8 cellular contexts compared by ENCODE assay signal in genomic region chr11:123707606-123708205, GRCh38. TPM values are rescaled to one million over a fixed set of nuclear protein-coding genes. Genes with fewer than 3 reads are reported as not detected.
DNase-seq lines count a peak whose midpoint lies in the region; ATAC-seq and TF ChIP-seq lines count a peak whose summit lies in the region.

No MANE protein-coding gene starts in this region.

- in situ Hi-C loops in transverse colon (cut with MboI; ENCODE audit: low pct_ligation_motif_present in 1 of 4, low pct_unique_long_range_greater_than_20kb in 1 of 4, low sequenced_read_pairs in 3 of 4): loop anchor here in 1 of 4 donors (10.0 kb wide), 1 partner anchor 133 kb away; no protein-coding TSS in a partner anchor

- H3K27ac ChIP-seq in naive thymus-derived CD4-positive, alpha-beta T cell (ENCODE audit: low read depth, low read length): no peak overlapping the region
- no peak overlapping the region for H3K27ac ChIP-seq in transverse colon

- no peaks in the 10 kb centered on the region for H3K36me3 ChIP-seq in naive thymus-derived CD4-positive, alpha-beta T cell (ENCODE audit: control insufficient read depth in 2 of 3, insufficient read depth in 3 of 3, low read length in 3 of 3)
- H3K36me3 ChIP-seq in transverse colon: no peaks in the 10 kb centered on the region

- no peaks in the 10 kb centered on the region for H3K4me1 ChIP-seq in naive thymus-derived CD4-positive, alpha-beta T cell (ENCODE audit: control insufficient read depth in 2 of 2, insufficient read depth in 2 of 2, low read length in 2 of 2)
- no peaks in the 10 kb centered on the region for H3K4me1 ChIP-seq in transverse colon

- H3K4me3 Mint-ChIP-seq in naive thymus-derived CD4-positive, alpha-beta T cell: no peak overlapping the region

- 4 to 7% methylated on average over 8 of the region's 8 CpGs for WGBS in transverse colon (ENCODE audit: low coverage in 1 of 2), 2 donors

- CTCF ChIA-PET in naive thymus-derived CD4-positive, alpha-beta T cell (lab: Charles Lee): interaction anchor here (0.6 to 7.5 kb wide), 12 partner anchors 9 to 127 kb away, joined by 3 to 99 read pairs (median 5); no protein-coding TSS in a partner anchor

- H3K9me3 ChIP-seq in naive thymus-derived CD4-positive, alpha-beta T cell (ENCODE audit: control insufficient read depth in 2 of 3, low read length in 3 of 3): no peaks in the 10 kb centered on the region
- H3K9me3 ChIP-seq in transverse colon: no peaks in the 10 kb centered on the region

- no peak for TF ChIP-seq POLR2A in transverse colon (IDR thresholded peaks at IDR 0.05)

- no peak overlapping the region for H3K4me3 ChIP-seq in epithelial cell of proximal tubule (ENCODE audit: low read depth, low read length)
- H3K4me3 ChIP-seq in naive thymus-derived CD4-positive, alpha-beta T cell (ENCODE audit: low read length): no peak overlapping the region
- no peak overlapping the region for H3K4me3 ChIP-seq in transverse colon

- ATAC-seq in HG03342 (IDR thresholded peaks at IDR 0.05; ENCODE audit: unreplicated experiment): peak; percentile 62
- ATAC-seq in naive thymus-derived CD4-positive, alpha-beta T cell: peak; percentile 63
- ATAC-seq in HG02970 (IDR thresholded peaks at IDR 0.05; ENCODE audit: low FRiP score, unreplicated experiment): no peak

- TF ChIP-seq EP300 in transverse colon (IDR thresholded peaks at IDR 0.05; ENCODE audit: low read depth): no peak

- TF ChIP-seq CTCF in epithelial cell of proximal tubule (conservative IDR thresholded peaks at IDR 0.05; ENCODE audit: low read depth, low read length) (peak; percentile 90), transverse colon (IDR thresholded peaks at IDR 0.05) (peak; percentile 45 to 63 (median 56))

- POLR2A ChIA-PET in naive thymus-derived CD4-positive, alpha-beta T cell (lab: Charles Lee): interaction anchor here (1.0 kb wide), 1 partner anchor 34 kb away, joined by 3 read pairs; no protein-coding TSS in a partner anchor

- peak; percentile 60 for DNase-seq in EL
- DNase-seq in NCI-H774 (lab: John Stamatoyannopoulos, UW): peak; percentile 76
- peak; percentile 12 for DNase-seq in activated CD8-positive, alpha-beta memory T cell treated with anti-CD3 and anti-CD28 coated beads, Interleukin-2, amount 50 U/mL, for 1 hour (ENCODE audit: extremely low read depth)
- peak; percentile 10 for DNase-seq in epithelial cell of proximal tubule (ENCODE audit: low read depth)
- DNase-seq in naive thymus-derived CD4-positive, alpha-beta T cell: peak; percentile 29 to 70 (median 58)
- peak; percentile 58 for DNase-seq in transverse colon

- no peaks in the 10 kb centered on the region for H3K36me3 Mint-ChIP-seq in naive thymus-derived CD4-positive, alpha-beta T cell

- H3K4me1 Mint-ChIP-seq in naive thymus-derived CD4-positive, alpha-beta T cell: peaks cover 0 to 4% (median 0%) of the 10 kb centered on the region in 7 donors

- H3K27me3 ChIP-seq in naive thymus-derived CD4-positive, alpha-beta T cell (ENCODE audit: control insufficient read depth in 2 of 2, insufficient read depth in 2 of 2, low read length in 2 of 2): no peaks in the 10 kb centered on the region
- peaks cover 5% of the 10 kb centered on the region for H3K27me3 ChIP-seq in transverse colon

- intact Hi-C loops in naive thymus-derived CD4-positive, alpha-beta T cell (cut with micrococcal nuclease): loop anchor here (1.0 to 2.0 kb wide), 5 partner anchors 26 to 301 kb away; no protein-coding TSS in a partner anchor
- intact Hi-C loops in transverse colon (cut with DNase I; ENCODE audit: low total_unique reads): loop anchor here (1.0 kb wide), 1 partner anchor 127 kb away; no protein-coding TSS in a partner anchor

- H3K27me3 Mint-ChIP-seq in naive thymus-derived CD4-positive, alpha-beta T cell: peaks cover 9 to 21% (median 17%) of the 10 kb centered on the region in 5 donors

- peaks cover 0 to 1% (median 0%) of the 10 kb centered on the region in 11 donors for H3K9me3 Mint-ChIP-seq in naive thymus-derived CD4-positive, alpha-beta T cell

- H3K27ac Mint-ChIP-seq in naive thymus-derived CD4-positive, alpha-beta T cell: peak overlapping the region in 1 of 9 donors; percentile 18

RNA-seq across cellular contexts. Expression of gene ZNF202, which starts 33.8 kb away (rescaled TPM):
- total RNA-seq in epithelial cell of proximal tubule: 2.2 and 7.5 TPM in 2 replicates
- total RNA-seq in naive thymus-derived CD4-positive, alpha-beta T cell: 10 to 100 TPM; 13.0 to 27.0 (median 18.6) TPM
- polyA plus RNA-seq in naive thymus-derived CD4-positive, alpha-beta T cell: 10 to 100 TPM in 1 of 2 donors, 1 to 10 TPM in 1; 5.8 to 11.8 TPM
- 1 to 10 TPM; 4.4 to 7.8 (median 6.2) TPM for total RNA-seq in transverse colon

RNA-seq across cellular contexts. Expression of gene OR6X1, which starts 46.6 kb away (rescaled TPM):
- not detected in 2 replicates for total RNA-seq in epithelial cell of proximal tubule
- total RNA-seq in naive thymus-derived CD4-positive, alpha-beta T cell: not detected
- not detected for polyA plus RNA-seq in naive thymus-derived CD4-positive, alpha-beta T cell
- under 1 TPM in 1 of 4 donors, not detected in 3; 0.68 TPM for total RNA-seq in transverse colon

RNA-seq across cellular contexts. Expression of gene SCN3B, which starts 53.3 kb away (rescaled TPM):
- total RNA-seq in epithelial cell of proximal tubule: 0.07 and 0.23 TPM in 2 replicates
- total RNA-seq in naive thymus-derived CD4-positive, alpha-beta T cell: not detected
- not detected for polyA plus RNA-seq in naive thymus-derived CD4-positive, alpha-beta T cell
- 1 to 10 TPM in 1 of 4 donors, under 1 TPM in 3; 0.20 to 1.1 (median 0.58) TPM for total RNA-seq in transverse colon

Comparison
In these comparisons a context has a peak if more than half of its experiments do, and no peak if none do; other contexts are left out.
1. DNase-seq: peak in every context shown above with its lines; median percentile 76 in NCI-H774; 60 in EL; 58 in naive thymus-derived CD4-positive, alpha-beta T cell; 58 in transverse colon; 12 in activated CD8-positive, alpha-beta memory T cell treated with anti-CD3 and anti-CD28 coated beads, Interleukin-2, amount 50 U/mL, for 1 hour; 10 in epithelial cell of proximal tubule.